Comparison of ENCODE assay signal across 9 cellular contexts in genomic region chr5:140295414-140295813, GRCh38. TPM values are rescaled to one million over a fixed set of nuclear protein-coding genes. Genes with fewer than 3 reads are reported as not detected.
DNase-seq lines count a peak whose midpoint lies in the region; FAIRE-seq and TF ChIP-seq lines count a peak whose summit lies in the region.
"Had no signal": no experiment of that assay in that cellular context is flagged by ENCODE, and none has a peak within 500 bp of the region (broad histone marks: within the 10 kb centered on the region; RNA-seq: fewer than 3 reads in every experiment).

No MANE protein-coding gene starts in this region.

- no peak overlapping the region for H3K4me3 Mint-ChIP-seq in nephron

- DNase-seq in NCI-H1436 (lab: John Stamatoyannopoulos, UW) (peak; percentile 10), NCI-H1436 treated with DMSO at 0.1 percent for 48 hours (lab: John Stamatoyannopoulos, UW) (no peak), NCI-H1105 treated with DMSO at 0.1 percent for 48 hours (lab: John Stamatoyannopoulos, UW) (peak; percentile 20), cardiac fibroblast (ENCODE audit: low read depth in 2 of 2) (peak; percentile 95 to 99), GM12892 (ENCODE audit: insufficient read length) (no peak), suprapubic skin (ENCODE audit: low spot score in 2 of 2) (no peak)
- no peak for DNase-seq in activated effector memory CD4-positive, alpha-beta T cell treated with Interleukin-2 at 50 U/mL for 16 hours

- TF ChIP-seq EP300 in suprapubic skin (IDR thresholded peaks at IDR 0.05): no peak

- FAIRE-seq in GM12892 (lab: Jason Lieb, UNC): no peak
- FAIRE-seq: A204.1 had no signal

- no peak for TF ChIP-seq POLR2A in GM12892 (IDR thresholded peaks at IDR 0.05; ENCODE audit: low read depth, low read length)
- no peak for TF ChIP-seq POLR2A in suprapubic skin (IDR thresholded peaks at IDR 0.05)

- no peak overlapping the region for H3K4me3 ChIP-seq in cardiac fibroblast (replicated peaks in 1 of 2; ENCODE audit: low read depth in 2 of 2, low read length in 2 of 2)
- H3K4me3 ChIP-seq in suprapubic skin: no peak overlapping the region

- no peaks in the 10 kb centered on the region for H3K9me3 ChIP-seq in suprapubic skin

- H3K27me3 Mint-ChIP-seq in nephron (ENCODE audit: low read depth): no peaks in the 10 kb centered on the region

- H3K36me3 ChIP-seq in suprapubic skin: peaks cover 17% of the 10 kb centered on the region

- 16% methylated on average over 1 of the region's 1 CpG for WGBS in suprapubic skin

- H3K4me1 ChIP-seq in suprapubic skin: peaks cover 22% of the 10 kb centered on the region

- H3K27ac Mint-ChIP-seq in nephron: peak overlapping the region; percentile 44 to 66 (median 61)

- no peak overlapping the region for H3K27ac ChIP-seq in suprapubic skin

- no peak for TF ChIP-seq CTCF in cardiac fibroblast (IDR thresholded peaks at IDR 0.05; ENCODE audit: low read depth, low read length)
- TF ChIP-seq CTCF in nephron (IDR thresholded peaks at IDR 0.05; ENCODE audit: unreplicated experiment in 3 of 3): no peak
- no peak for TF ChIP-seq CTCF in suprapubic skin (IDR thresholded peaks at IDR 0.05)

- peaks cover 57% of the 10 kb centered on the region for H3K4me1 Mint-ChIP-seq in nephron

- H3K9me3 Mint-ChIP-seq in nephron: no peaks in the 10 kb centered on the region

- peaks cover 20% of the 10 kb centered on the region for H3K36me3 Mint-ChIP-seq in nephron (ENCODE audit: low read depth)

- H3K27me3 ChIP-seq in suprapubic skin: no peaks in the 10 kb centered on the region

RNA-seq across cellular contexts. Expression of gene PFDN1, which starts 7.5 kb away (rescaled TPM):
- 93.4 TPM for polyA plus RNA-seq in GM12892 (2012; ENCODE audit: missing spikeins)
- total RNA-seq in suprapubic skin: 10 to 100 TPM; 58.7 to 91.7 (median 76.2) TPM

RNA-seq across cellular contexts. Expression of gene HBEGF, which starts 51.0 kb away (rescaled TPM):
- 2.1 TPM for polyA plus RNA-seq in GM12892 (2012; ENCODE audit: missing spikeins)
- 100 to 1,000 TPM in 1 of 4 donors, 10 to 100 TPM in 3; 19.6 to 189 (median 74.8) TPM for total RNA-seq in suprapubic skin

Comparison
In these comparisons a context has a peak if more than half of its experiments do, and no peak if none do; other contexts are left out.
1. DNase-seq: peak in NCI-H1436 (single experiment), NCI-H1105 treated with DMSO at 0.1 percent for 48 hours (single experiment) and cardiac fibroblast (2 of 2); none in NCI-H1436 treated with DMSO at 0.1 percent for 48 hours (single experiment), GM12892 (single experiment), activated effector memory CD4-positive, alpha-beta T cell treated with Interleukin-2 at 50 U/mL for 16 hours (single experiment) and suprapubic skin (0 of 2).